Comparison of ENCODE assay signal across 1 cellular context in genomic region chr9:127241354-127241753, GRCh38.
TF ChIP-seq lines count a peak whose summit lies in the region.

No MANE protein-coding gene starts in this region.

TF ChIP-seq in H1, 55 proteins besides CTCF, POLR2A, EP300 and RAD21:
- TF ChIP-seq, protein P1, sequence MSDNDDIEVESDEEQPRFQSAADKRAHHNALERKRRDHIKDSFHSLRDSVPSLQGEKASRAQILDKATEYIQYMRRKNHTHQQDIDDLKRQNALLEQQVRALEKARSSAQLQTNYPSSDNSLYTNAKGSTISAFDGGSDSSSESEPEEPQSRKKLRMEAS (IDR thresholded peaks at IDR 0.05) = 0 out of 2 replicates have a peak, but pooled peaks have one; percentile 19
- TF ChIP-seq, protein P2, sequence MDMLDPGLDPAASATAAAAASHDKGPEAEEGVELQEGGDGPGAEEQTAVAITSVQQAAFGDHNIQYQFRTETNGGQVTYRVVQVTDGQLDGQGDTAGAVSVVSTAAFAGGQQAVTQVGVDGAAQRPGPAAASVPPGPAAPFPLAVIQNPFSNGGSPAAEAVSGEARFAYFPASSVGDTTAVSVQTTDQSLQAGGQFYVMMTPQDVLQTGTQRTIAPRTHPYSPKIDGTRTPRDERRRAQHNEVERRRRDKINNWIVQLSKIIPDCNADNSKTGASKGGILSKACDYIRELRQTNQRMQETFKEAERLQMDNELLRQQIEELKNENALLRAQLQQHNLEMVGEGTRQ (IDR thresholded peaks at IDR 0.05; ENCODE audit: low read length) = no peak
